In the genomic region with DNA sequence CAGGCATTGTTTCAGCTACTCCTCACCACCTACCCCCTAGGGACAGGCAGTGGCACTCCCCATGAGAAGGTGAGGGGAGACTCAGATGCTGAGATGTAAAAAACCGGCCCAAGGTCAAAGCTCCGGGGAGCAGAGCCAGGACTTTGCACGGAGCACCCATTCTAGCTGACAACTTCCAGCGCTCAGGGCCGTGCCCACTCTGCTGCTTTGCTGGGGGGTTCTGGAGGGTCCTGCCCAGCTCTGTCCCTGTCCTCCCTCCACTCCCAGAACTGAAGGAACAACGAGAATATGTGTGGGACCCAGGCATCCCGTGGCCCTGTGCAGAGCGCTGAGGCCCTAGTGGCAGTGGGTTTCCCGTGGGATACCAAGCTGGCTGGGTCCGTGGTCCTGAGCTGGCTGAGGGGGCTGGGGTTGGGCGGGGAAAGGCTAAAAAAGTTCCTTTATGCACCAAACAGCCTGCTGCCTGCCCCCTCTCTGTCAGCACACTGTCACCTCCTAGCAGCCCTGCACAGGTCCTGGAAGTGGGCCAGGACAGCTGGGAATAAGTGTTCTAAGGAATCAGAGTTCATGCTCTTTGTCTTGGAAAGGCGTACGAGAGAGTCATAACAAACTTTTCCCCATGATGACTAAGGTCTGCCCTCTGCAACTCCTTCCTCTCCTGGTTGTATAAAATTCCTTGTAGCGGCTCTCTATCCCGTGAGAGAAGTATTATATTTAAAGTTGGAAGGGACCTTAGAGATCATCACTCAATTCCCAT, we compare ENCODE assay signal across 12 cellular contexts. TPM values are rescaled to one million over a fixed set of nuclear protein-coding genes. Genes with fewer than 3 reads are reported as not detected.
DNase-seq lines count a peak whose midpoint lies in the region; ATAC-seq and TF ChIP-seq lines count a peak whose summit lies in the region.
"Had no signal": no experiment of that assay in that cellular context is flagged by ENCODE, and none has a peak within 500 bp of the region (broad histone marks: within the 10 kb centered on the region; RNA-seq: fewer than 3 reads in every experiment).

No MANE protein-coding gene starts in this region.

- H3K36me3 ChIP-seq in SJSA1: no peaks in the 10 kb centered on the region
- no peaks in the 10 kb centered on the region for H3K36me3 ChIP-seq in heart right ventricle
- no peaks in the 10 kb centered on the region for H3K36me3 ChIP-seq in WERI-Rb-1

- H3K4me1 ChIP-seq in SJSA1 (replicated peaks) (peaks cover 25% of the 10 kb centered on the region), heart right ventricle (peaks cover 4 to 32% (median 20%) of the 10 kb centered on the region in 9 donors)

- TF ChIP-seq CTCF in heart right ventricle (IDR thresholded peaks at IDR 0.05) (peak in 1 of 9 donors; percentile 9), retinal pigment epithelial cell (conservative IDR thresholded peaks at IDR 0.05; ENCODE audit: low read depth, low read length) (no peak), WERI-Rb-1 (IDR thresholded peaks at IDR 0.05; ENCODE audit: low read depth, low read length) (no peak)

- H3K27me3 ChIP-seq in SJSA1 (replicated peaks): no peaks in the 10 kb centered on the region
- no peaks in the 10 kb centered on the region for H3K27me3 ChIP-seq in heart right ventricle
- H3K27me3 ChIP-seq in WERI-Rb-1 (ENCODE audit: insufficient read depth, low read depth, severe bottlenecking): no peaks in the 10 kb centered on the region

- H3K27ac ChIP-seq in SJSA1 (peak overlapping the region; percentile 59), heart right ventricle (peak overlapping the region in 4 of 10 donors; percentile 26 to 52 (median 46)), WERI-Rb-1 (no peak overlapping the region)

- 37% methylated on average over 15 of the region's 15 CpGs for WGBS in heart right ventricle, 2 donors

- H3K4me3 ChIP-seq in SJSA1 (no peak overlapping the region), heart right ventricle (no peak overlapping the region), retinal pigment epithelial cell (ENCODE audit: low read length) (no peak overlapping the region), WERI-Rb-1 (ENCODE audit: low read depth, low read length) (no peak overlapping the region)

- peak; percentile 40 for DNase-seq in GM04503 (ENCODE audit: low read depth)
- peak; percentile 86 to 92 for DNase-seq in SJSA1 (ENCODE audit: low read depth in 1 of 2, low spot score in 2 of 2)
- DNase-seq in heart right ventricle: peak; percentile 72 to 85
- DNase-seq in retinal pigment epithelial cell (ENCODE audit: low read depth): peak; percentile 20
- DNase-seq in NCI-H1930 (lab: John Stamatoyannopoulos, UW): no peak
- no peak for DNase-seq in T-helper 2 cell
- DNase-seq in WERI-Rb-1: no peak
- DNase-seq: activated T-cell treated with anti-CD3 and anti-CD28 coated beads for 4 hours; NCI-H1436; stimulated activated CD4-positive, alpha-beta T cell treated with anti-CD3 and anti-CD28 coated beads, Interleukin-2, amount 100 ng/mL, for 48 hours had no signal

- peak; percentile 69 to 89 (median 84) for ATAC-seq in heart right ventricle
- ATAC-seq in HG03039 (IDR thresholded peaks at IDR 0.05; ENCODE audit: unreplicated experiment): no peak

- peaks cover 12% of the 10 kb centered on the region for H3K9me3 ChIP-seq in SJSA1 (replicated peaks)
- peaks cover 0 to 6% (median 0%) of the 10 kb centered on the region in 11 donors for H3K9me3 ChIP-seq in heart right ventricle
- H3K9me3 ChIP-seq in WERI-Rb-1 (ENCODE audit: severe bottlenecking): peaks cover 11% of the 10 kb centered on the region

- intact Hi-C loops in heart right ventricle (cut with DNase I): no loop called here

RNA-seq across cellular contexts. Expression of a gene that starts 1.9 kb away (rescaled TPM):
- total RNA-seq in SJSA1 (2014; rRNA removed; shearing (Covaris generic)): not detected in 2 replicates
- total RNA-seq in heart right ventricle: not detected
- not detected for polyA plus RNA-seq in heart right ventricle
- total RNA-seq: dermis microvascular lymphatic vessel endothelial cell had no signal

RNA-seq across cellular contexts. Expression of a gene that starts 30.3 kb away (rescaled TPM):
- total RNA-seq in SJSA1 (2014; rRNA removed; shearing (Covaris generic)): not detected in 2 replicates
- not detected for total RNA-seq in heart right ventricle
- polyA plus RNA-seq in heart right ventricle: not detected

RNA-seq across cellular contexts. Expression of a gene that starts 54.9 kb away (rescaled TPM):
- 18.4 and 22.3 TPM in 2 replicates for total RNA-seq in SJSA1 (2014; rRNA removed; shearing (Covaris generic))
- 10 to 100 TPM in 4 of 10 donors, 1 to 10 TPM in 6; 6.6 to 20.1 (median 9.2) TPM for total RNA-seq in heart right ventricle
- polyA plus RNA-seq in heart right ventricle: 10 to 100 TPM in 1 of 2 donors, 1 to 10 TPM in 1; 7.4 to 26.5 TPM

Comparison
In these comparisons a context has a peak if more than half of its experiments do, and no peak if none do; other contexts are left out.
1. DNase-seq: peak in GM04503 (single experiment), SJSA1 (2 of 2), heart right ventricle (2 of 2) and retinal pigment epithelial cell (single experiment); none in NCI-H1930 (0 of 2), T-helper 2 cell (0 of 5) and WERI-Rb-1 (single experiment).